ENCODE assay signal across 27 cellular contexts in the genomic region with DNA sequence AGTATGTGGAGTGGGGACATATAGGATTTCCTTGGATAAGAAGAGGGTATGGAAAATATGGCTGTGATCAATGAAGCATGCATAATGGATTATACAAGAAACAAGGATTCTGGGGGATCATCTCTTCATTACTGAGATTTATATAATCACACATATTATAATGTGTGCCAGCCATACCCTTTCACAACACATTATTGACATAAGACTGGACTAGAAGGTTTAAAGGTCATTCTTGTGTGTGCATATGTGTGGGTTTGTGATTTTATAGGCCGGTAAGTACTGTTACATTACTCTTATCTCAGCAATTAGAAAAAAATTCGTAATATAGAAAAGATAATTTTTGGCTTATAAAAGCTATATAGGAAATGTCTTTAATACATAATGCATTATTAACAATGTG.
"Had no signal": no experiment of that assay in that cellular context is flagged by ENCODE, and none has a peak within 500 bp of the region (broad histone marks: within the 10 kb centered on the region; RNA-seq: fewer than 3 reads in every experiment).

No MANE protein-coding gene starts in this region.

- H3K9me3 ChIP-seq: heart right ventricle, left lung, pancreas, sigmoid colon, stomach, testis, thyroid gland, transverse colon, upper lobe of left lung had no signal

- H3K36me3 Mint-ChIP-seq: mesothelial cell of epicardium; naive thymus-derived CD4-positive, alpha-beta T cell; stimulated activated naive B cell treated with anti-CD40 and anti-IgM and Interleukin-4, amounts not matched to agents 10 μg/mL and 1 μg/mL and 100 μg/mL, for 72 hours had no signal

- H3K27me3 ChIP-seq: hepatocyte, left lung, pancreas, sigmoid colon, stomach, testis, thyroid gland, transverse colon, upper lobe of left lung had no signal

- H3K79me2 ChIP-seq: hepatocyte had no signal

- H3K4me3 ChIP-seq: heart right ventricle, hepatocyte, left lung, lung, pancreas, prostate gland, sigmoid colon, smooth muscle cell, stomach, testis, thyroid gland, transverse colon, upper lobe of left lung had no signal

- H3K4me1 ChIP-seq: heart right ventricle, left lung, prostate gland, sigmoid colon, stomach, testis, thyroid gland, transverse colon, upper lobe of left lung had no signal

- H3K36me3 ChIP-seq: heart right ventricle, left lung, pancreas, prostate gland, sigmoid colon, stomach, thyroid gland, transverse colon, upper lobe of left lung had no signal

- H3K27me3 Mint-ChIP-seq: naive thymus-derived CD4-positive, alpha-beta T cell; stimulated activated naive B cell treated with anti-CD40 and anti-IgM and Interleukin-4, amounts not matched to agents 10 μg/mL and 1 μg/mL and 100 μg/mL, for 72 hours had no signal

- H3K4me2 ChIP-seq: hepatocyte, smooth muscle cell had no signal

- DNase-seq: heart right ventricle; islet precursor cell; left lung; mesendoderm; naive thymus-derived CD4-positive, alpha-beta T cell; nucleus accumbens; pancreas; posterior cingulate gyrus; retina; right cardiac atrium; sigmoid colon; stimulated activated CD4-positive, alpha-beta T cell treated with anti-CD3 and anti-CD28 coated beads, Interleukin-1b, Interleukin-23, amount 100 ng/mL, for 48 hours; stimulated activated CD4-positive, alpha-beta T cell treated with anti-CD3 and anti-CD28 coated beads, Interleukin-2, amount 100 ng/mL, for 48 hours; stimulated activated naive B cell treated with anti-CD40 and anti-IgM and Interleukin-4, amounts not matched to agents 10 μg/mL and 1 μg/mL and 100 μg/mL, for 72 hours; stimulated activated naive CD8-positive, alpha-beta T cell treated with anti-CD3 and anti-CD28 coated beads, Interleukin-15, Interleukin-2, amounts not matched to agents 100 U/mL and 50 U/mL, for 24 hours; stomach; testis; thyroid gland; transverse colon; upper lobe of left lung had no signal

- H3K4me1 Mint-ChIP-seq: mesothelial cell of epicardium; naive thymus-derived CD4-positive, alpha-beta T cell; nephron; neural crest cell; stimulated activated naive B cell treated with anti-CD40 and anti-IgM and Interleukin-4, amounts not matched to agents 10 μg/mL and 1 μg/mL and 100 μg/mL, for 72 hours had no signal

- H3K9me3 Mint-ChIP-seq: mesothelial cell of epicardium; nephron; neural crest cell; stimulated activated naive B cell treated with anti-CD40 and anti-IgM and Interleukin-4, amounts not matched to agents 10 μg/mL and 1 μg/mL and 100 μg/mL, for 72 hours had no signal

- H3K27ac ChIP-seq: heart right ventricle, hepatocyte, left lung, pancreas, prostate gland, sigmoid colon, stomach, testis, thyroid gland, transverse colon, upper lobe of left lung had no signal

- ATAC-seq: heart right ventricle; naive thymus-derived CD4-positive, alpha-beta T cell; pancreas; right cardiac atrium; stimulated activated naive B cell treated with anti-CD40 and anti-IgM and Interleukin-4, amounts not matched to agents 10 μg/mL and 1 μg/mL and 100 μg/mL, for 72 hours; stimulated activated naive CD8-positive, alpha-beta T cell treated with anti-CD3 and anti-CD28 coated beads, Interleukin-15, Interleukin-2, amounts not matched to agents 100 U/mL and 50 U/mL, for 24 hours had no signal

- H2AFZ ChIP-seq: hepatocyte had no signal

- H3K4me3 Mint-ChIP-seq: mesothelial cell of epicardium; naive thymus-derived CD4-positive, alpha-beta T cell; nephron; neural crest cell; stimulated activated naive B cell treated with anti-CD40 and anti-IgM and Interleukin-4, amounts not matched to agents 10 μg/mL and 1 μg/mL and 100 μg/mL, for 72 hours had no signal

- FAIRE-seq: pancreas had no signal

- H3K27ac Mint-ChIP-seq: mesothelial cell of epicardium; naive thymus-derived CD4-positive, alpha-beta T cell; nephron; stimulated activated naive B cell treated with anti-CD40 and anti-IgM and Interleukin-4, amounts not matched to agents 10 μg/mL and 1 μg/mL and 100 μg/mL, for 72 hours had no signal
